ENCODE assay signal across 25 cellular contexts in the genomic region with DNA sequence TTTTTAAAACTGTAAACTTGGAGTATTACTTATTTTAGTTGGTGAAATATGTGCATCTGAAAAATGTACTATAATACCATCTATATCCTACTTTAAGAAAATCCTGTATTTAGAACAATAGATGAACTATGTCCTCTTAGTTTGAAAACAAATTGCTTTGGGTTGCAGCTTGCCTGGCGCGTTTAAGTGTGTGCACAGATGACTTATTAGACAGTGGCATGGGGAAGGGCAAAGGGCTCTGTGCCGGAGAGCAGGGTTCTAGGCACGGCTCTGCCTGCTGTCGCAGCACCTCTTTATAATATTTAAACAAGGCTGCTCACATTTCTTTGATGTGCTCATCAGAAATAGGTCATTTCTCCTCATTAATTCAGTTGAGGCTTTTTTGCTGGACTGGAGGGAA. TPM values are rescaled to one million over a fixed set of nuclear protein-coding genes. Genes with fewer than 3 reads are reported as not detected.
A peak's percentile ranks its signal among the peaks of the same experiment; 100 is the strongest.
DNase-seq lines count a peak whose midpoint lies in the region; ATAC-seq and TF ChIP-seq lines count a peak whose summit lies in the region.
"Had no signal": no experiment of that assay in that cellular context is flagged by ENCODE, and none has a peak within 500 bp of the region (broad histone marks: within the 10 kb centered on the region; RNA-seq: fewer than 3 reads in every experiment).

No MANE protein-coding gene starts in this region.

- TF ChIP-seq CTCF in thyroid gland (IDR thresholded peaks at IDR 0.05) = no peak

- no peaks in the 10 kb centered on the region for H3K9me3 Mint-ChIP-seq in memory B cell
- H3K9me3 Mint-ChIP-seq: activated naive CD4-positive, alpha-beta T cell treated with anti-CD3 and anti-CD28 coated beads, Interleukin-2, amount 50 U/mL, for 24 hours; activated T-helper 17 cell treated with anti-CD3 and anti-CD28 coated beads, Interleukin-2, amount 50 U/mL, for 72 hours; dendritic cell treated with granulocyte-macrophage colony-stimulating factor and Interleukin-4, amounts not matched to agents 40 ng/mL and 50 ng/mL, for 4 days; natural killer cell treated with Interleukin-12 subunit alpha and Interleukin-12 subunit beta and Interleukin-15 and Interleukin-18, amount 100 ng/mL, for 72 hours had no signal

- no peak for TF ChIP-seq POLR2A in thyroid gland (IDR thresholded peaks at IDR 0.05)

- H3K36me3 ChIP-seq in KOPT-K1 (ENCODE audit: insufficient read depth, low read length) (peaks cover 60% of the 10 kb centered on the region), thyroid gland (peaks cover 0 to 3% of the 10 kb centered on the region in 2 donors)

- H3K4me1 ChIP-seq in thyroid gland = peaks cover 58 to 62% of the 10 kb centered on the region in 2 donors

- no peaks in the 10 kb centered on the region for H3K27me3 Mint-ChIP-seq in memory B cell
- H3K27me3 Mint-ChIP-seq: activated CD4-positive, alpha-beta T cell treated with anti-CD3 and anti-CD28 coated beads, Interleukin-2, amount 10 ng/mL, durations not matched to agents 7 days and 5 days; activated naive CD4-positive, alpha-beta T cell treated with anti-CD3 and anti-CD28 coated beads, Interleukin-2, amount 50 U/mL, for 24 hours; activated T-helper 17 cell treated with anti-CD3 and anti-CD28 coated beads, Interleukin-2, amount 50 U/mL, for 72 hours; CD4-positive, CD25-positive, alpha-beta regulatory T cell; dendritic cell treated with granulocyte-macrophage colony-stimulating factor and Interleukin-4, amounts not matched to agents 40 ng/mL and 50 ng/mL, for 4 days; natural killer cell treated with Interleukin-12 subunit alpha and Interleukin-12 subunit beta and Interleukin-15 and Interleukin-18, amount 100 ng/mL, for 72 hours had no signal

- H3K27me3 ChIP-seq in thyroid gland = no peaks in the 10 kb centered on the region
- H3K27me3 ChIP-seq: esophagus squamous epithelium, stomach had no signal

- H3K27ac ChIP-seq in KOPT-K1 (ENCODE audit: low read depth, low read length, poor library complexity, severe bottlenecking) (peak overlapping the region; percentile 98), caudate nucleus (ENCODE audit: low read depth, low read length) (peak overlapping the region; percentile 71), thyroid gland (peak overlapping the region in 2 of 3 donors; percentile 1 to 53)
- H3K27ac ChIP-seq: esophagus squamous epithelium, skin epidermis, stomach had no signal

- peaks cover 16% of the 10 kb centered on the region for H3K36me3 Mint-ChIP-seq in memory B cell

- H3K9me3 ChIP-seq in KOPT-K1 (ENCODE audit: insufficient read depth, low read length, poor library complexity, severe bottlenecking) = no peaks in the 10 kb centered on the region
- no peaks in the 10 kb centered on the region for H3K9me3 ChIP-seq in thyroid gland
- H3K9me3 ChIP-seq: esophagus squamous epithelium, stomach had no signal

- WGBS in thyroid gland, 2 donors = 82 to 83% methylated on average over 5 of the region's 5 CpGs

- H3K27ac Mint-ChIP-seq in memory B cell = peak overlapping the region; percentile 70
- H3K27ac Mint-ChIP-seq: activated CD4-positive, alpha-beta T cell treated with anti-CD3 and anti-CD28 coated beads, Interleukin-2, amount 10 ng/mL, durations not matched to agents 7 days and 5 days; activated naive CD4-positive, alpha-beta T cell treated with anti-CD3 and anti-CD28 coated beads, Interleukin-2, amount 50 U/mL, for 24 hours; activated T-helper 17 cell treated with anti-CD3 and anti-CD28 coated beads, Interleukin-2, amount 50 U/mL, for 72 hours; CD4-positive, CD25-positive, alpha-beta regulatory T cell; dendritic cell treated with granulocyte-macrophage colony-stimulating factor and Interleukin-4, amounts not matched to agents 40 ng/mL and 50 ng/mL, for 4 days; natural killer cell treated with Interleukin-12 subunit alpha and Interleukin-12 subunit beta and Interleukin-15 and Interleukin-18, amount 100 ng/mL, for 72 hours had no signal

- intact Hi-C loops in thyroid gland (cut with DNase I) = no loop called here
- intact Hi-C loops in cardiac septum (cut with DNase I) = no loop called here

- no peak overlapping the region for H3K4me3 Mint-ChIP-seq in memory B cell
- H3K4me3 Mint-ChIP-seq: activated CD4-positive, alpha-beta T cell treated with anti-CD3 and anti-CD28 coated beads, Interleukin-2, amount 10 ng/mL, durations not matched to agents 7 days and 5 days; activated naive CD4-positive, alpha-beta T cell treated with anti-CD3 and anti-CD28 coated beads, Interleukin-2, amount 50 U/mL, for 24 hours; activated T-helper 17 cell treated with anti-CD3 and anti-CD28 coated beads, Interleukin-2, amount 50 U/mL, for 72 hours; CD4-positive, CD25-positive, alpha-beta regulatory T cell; dendritic cell treated with granulocyte-macrophage colony-stimulating factor and Interleukin-4, amounts not matched to agents 40 ng/mL and 50 ng/mL, for 4 days; natural killer cell treated with Interleukin-12 subunit alpha and Interleukin-12 subunit beta and Interleukin-15 and Interleukin-18, amount 100 ng/mL, for 72 hours had no signal

- DNase-seq in caudate nucleus (lab: John Stamatoyannopoulos, UW) (peak in 4 of 61 donors; percentile 5 to 21 (median 10)), memory B cell (ENCODE audit: low spot score in 2 of 2) (no peak), thyroid gland (no peak), SW480 (ENCODE audit: low spot score) (no peak), cardiac septum (ENCODE audit: low spot score) (no peak), cerebellar nuclear complex (lab: John Stamatoyannopoulos, UW) (no peak)
- DNase-seq: activated CD4-positive, alpha-beta T cell treated with anti-CD3 and anti-CD28 coated beads, Interleukin-2, amount 10 ng/mL, durations not matched to agents 7 days and 5 days; aorta; CD4-positive, CD25-positive, alpha-beta regulatory T cell; EL; esophagus squamous epithelium; foreskin melanocyte; Kasumi-1; NCI-H1694; PC-3; stomach; trophoblast cell had no signal

- H3K4me1 Mint-ChIP-seq in memory B cell = peaks cover 44% of the 10 kb centered on the region

- ATAC-seq in memory B cell (ENCODE audit: low read depth) = no peak
- ATAC-seq: activated T-helper 17 cell treated with anti-CD3 and anti-CD28 coated beads, Interleukin-2, amount 50 U/mL, for 72 hours; GM12878; natural killer cell treated with Interleukin-12 subunit alpha and Interleukin-12 subunit beta and Interleukin-15 and Interleukin-18, amount 100 ng/mL, for 72 hours; PC-3; Right ventricle myocardium inferior had no signal

- no peak overlapping the region for H3K4me3 ChIP-seq in thyroid gland (replicated peaks in 1 of 3)
- H3K4me3 ChIP-seq: esophagus squamous epithelium, GM12878, skin epidermis, stomach had no signal

RNA-seq across cellular contexts. Expression of a gene that starts 10.0 kb away (rescaled TPM):
- total RNA-seq in thyroid gland (100 to 1,000 TPM in 3 of 4 donors, 10 to 100 TPM in 1; 98.6 to 139 (median 123) TPM), cardiac septum (10.8 TPM)

RNA-seq across cellular contexts. Expression of a gene that starts 36.4 kb away (rescaled TPM):
- total RNA-seq in thyroid gland (10 to 100 TPM in 3 of 4 donors, 1 to 10 TPM in 1; 8.4 to 19.8 (median 18.6) TPM), cardiac septum (12.9 TPM)

RNA-seq across cellular contexts. Expression of a gene that starts 36.6 kb away (rescaled TPM):
- 10 to 100 TPM; 13.4 to 19.9 (median 15.7) TPM for total RNA-seq in thyroid gland
- 17.0 TPM for total RNA-seq in cardiac septum

Comparison
In these comparisons a context has a peak if more than half of its experiments do, and no peak if none do; other contexts are left out.
1. H3K27ac ChIP-seq: peak in every context shown above with its lines; median percentile 98 in KOPT-K1; 71 in caudate nucleus; 27 in thyroid gland.